In genomic region chr2:135475128-135475527, GRCh38 we compare ENCODE assay signal across 17 cellular contexts. TPM values are rescaled to one million over a fixed set of nuclear protein-coding genes. Genes with fewer than 3 reads are reported as not detected.
DNase-seq lines count a peak whose midpoint lies in the region; ATAC-seq, FAIRE-seq and TF ChIP-seq lines count a peak whose summit lies in the region.
"Had no signal": no experiment of that assay in that cellular context is flagged by ENCODE, and none has a peak within 500 bp of the region (broad histone marks: within the 10 kb centered on the region; RNA-seq: fewer than 3 reads in every experiment).

No MANE protein-coding gene starts in this region.

- H3K27ac ChIP-seq in GM12878 (ENCODE audit: control insufficient read depth, insufficient read depth), result no peak overlapping the region

- SMC1A ChIA-PET in GM12878 (lab: Charles Lee; ENCODE audit: uncharacterized antibody, unreplicated experiment), result interaction anchor here (1.2 to 5.6 kb wide), 3 partner anchors 9 to 471 kb away, joined by 5 to 66 read pairs (median 12); no protein-coding TSS in a partner anchor

- no TSS peak for BruUV-seq in GM12878 (replicated peaks; lab: Mats Ljungman, UMichigan)

- no peak overlapping the region for H3K4me3 ChIP-seq in GM12878
- H3K4me3 ChIP-seq: HAP-1 had no signal

- intact Hi-C loops in GM12878 (cut with micrococcal nuclease; ENCODE audit: unreplicated experiment), result loop anchor here (10.0 kb wide), 1 partner anchor 110 kb away; no protein-coding TSS in a partner anchor

- no peak for TF ChIP-seq EP300 in GM12878 (IDR thresholded peaks at IDR 0.05; ENCODE audit: borderline replicate concordance in 1 of 2, control insufficient read depth in 1 of 2, low read depth in 2 of 2, low read length in 2 of 2)

- H3K9ac ChIP-seq in GM12878 (ENCODE audit: control insufficient read depth, insufficient read depth, low read length), result no peak overlapping the region

- H3K4me2 ChIP-seq in GM12878 (ENCODE audit: control insufficient read depth, insufficient read depth), result no peak overlapping the region

- no peak for TF ChIP-seq POLR2A in GM12878 (IDR thresholded peaks at IDR 0.05; ENCODE audit: low read depth, low read length)

- ATAC-seq in GM18520 (IDR thresholded peaks at IDR 0.05; ENCODE audit: unreplicated experiment) (peak; percentile 36), HG02610 (IDR thresholded peaks at IDR 0.05; ENCODE audit: unreplicated experiment) (peak; percentile 70), GM12878 (peak; percentile 58), HG02588 (IDR thresholded peaks at IDR 0.05; ENCODE audit: unreplicated experiment) (no peak)

- H3K4me1 ChIP-seq in GM12878 (ENCODE audit: control insufficient read depth, insufficient read depth, low read length), result no peaks in the 10 kb centered on the region
- H3K4me1 ChIP-seq: HAP-1 had no signal

- TF ChIP-seq CTCF in GM12878 (IDR thresholded peaks at IDR 0.05 in 2 of 3, conservative IDR thresholded peaks at IDR 0.05 in 1 of 3; ENCODE audit: control insufficient read depth in 2 of 3, extremely low read depth in 1 of 3, insufficient read depth in 1 of 3, low read depth in 3 of 3, low read length in 3 of 3), result no peak

- H2AFZ ChIP-seq in GM12878 (ENCODE audit: control insufficient read depth, low read depth, low read length), result no peak overlapping the region

- H4K20me1 ChIP-seq in GM12878 (ENCODE audit: control insufficient read depth, insufficient read depth), result no peaks in the 10 kb centered on the region

- RAD21 ChIA-PET in GM12878 (lab: Charles Lee; ENCODE audit: unreplicated experiment), result interaction anchor here (0.5 to 4.8 kb wide), 2 partner anchors 234 to 416 kb away, joined by 3 to 64 read pairs; no protein-coding TSS in a partner anchor

- no peaks in the 10 kb centered on the region for H3K36me3 ChIP-seq in GM12878 (ENCODE audit: control insufficient read depth in 2 of 2, insufficient read depth in 2 of 2, low read length in 1 of 2)
- H3K36me3 ChIP-seq: HAP-1 had no signal

- H3K79me2 ChIP-seq in GM12878 (ENCODE audit: control insufficient read depth, insufficient read depth, low read length), result no peaks in the 10 kb centered on the region

- CTCF ChIA-PET in GM12878 (lab: Yijun Ruan, JAX), result interaction anchor here (0.6 to 6.8 kb wide), 4 partner anchors 56 to 470 kb away, joined by 3 to 102 read pairs (median 12); partner anchors contain the start of gene ZRANB3

- in situ Hi-C loops in GM12878 (cut with MboI), result no loop called here

- H3K27me3 ChIP-seq in GM12878 (replicated peaks in 1 of 2; ENCODE audit: control insufficient read depth in 2 of 2, insufficient read depth in 2 of 2, low read length in 1 of 2), result no peaks in the 10 kb centered on the region

- DNase-seq in GM12878 (ENCODE audit: low read depth, low spot score), result no peak
- DNase-seq in activated CD4-positive, alpha-beta T cell treated with anti-CD3 and anti-CD28 coated beads, Interleukin-2, amount 50 U/mL, for 4 hours, result no peak
- no peak for DNase-seq in dedifferentiated amniotic fluid mesenchymal stem cell (ENCODE audit: extremely low spot score)
- DNase-seq: C1 segment of cervical spinal cord; Calu3; CD4-positive, alpha-beta memory T cell; COR-L47; DMS53; DMS79 treated with DMSO at 0.1 percent for 48 hours; GF-D8; GOT3; HFFc6 had no signal

- no peak for TF ChIP-seq RAD21 in GM12878 (IDR thresholded peaks at IDR 0.05; ENCODE audit: insufficient read depth, low read depth, low read length)

- no peak for FAIRE-seq in GM12878 (lab: Jason Lieb, UNC)
- FAIRE-seq: H54 had no signal

- POLR2A ChIA-PET in GM12878 (lab: Charles Lee), result no interaction called here

- H3K9me3 ChIP-seq in GM12878 (replicated peaks; ENCODE audit: control insufficient read depth, insufficient read depth, low read length), result no peaks in the 10 kb centered on the region
- H3K9me3 ChIP-seq: HAP-1 had no signal

TF ChIP-seq in GM12878, 131 proteins besides CTCF, POLR2A, EP300 and RAD21:
- TF ChIP-seq JUNB (IDR thresholded peaks at IDR 0.05) (peak; percentile 44; the same call in 1 of the 2 replicates), POLR2AphosphoS5 (IDR thresholded peaks at IDR 0.05; ENCODE audit: low read length) (no peak)
TF ChIP-seq in GM12878: peak in this region for 1.

RNA-seq across cellular contexts. Expression of gene ZRANB3, which starts 55.9 kb away (rescaled TPM):
- 47.5 and 50.1 TPM in 2 replicates for total RNA-seq in GM12878 (2013; cell fraction: nucleolus; rRNA removed)
- total RNA-seq in GM12878 (2014; rRNA removed), result 8.1 and 10.2 TPM in 2 replicates
- total RNA-seq in GM12878 (2014; rRNA removed; fragmentation: Illumina TruSeq; extraction: Trizol), result 11.4 and 11.8 TPM in 2 replicates
- total RNA-seq in GM12878 (2021), result 10.5 and 11.0 TPM in 2 replicates
- polyA plus RNA-seq in GM12878 (2011; ENCODE audit: low read depth), result 4.2 TPM
- 9.6 and 15.0 TPM in 2 replicates for polyA plus RNA-seq in GM12878 (2011; rRNA removed)
- polyA plus RNA-seq in GM12878 (2011; cell fraction: cytosol; rRNA removed), result 4.8 and 5.6 TPM in 2 replicates
- 4.1 and 5.1 TPM in 2 replicates for polyA plus RNA-seq in GM12878 (2011; cell fraction: nucleus; rRNA removed)
- 3.1 and 4.1 TPM in 2 replicates for polyA plus RNA-seq in GM12878 (2012)
- polyA plus RNA-seq in GM12878 (2014; fragmentation: Illumina TruSeq; extraction: Trizol), result 8.2 and 9.7 TPM in 2 replicates
- 1 to 10 TPM; 5.6 to 5.8 TPM for polyA plus RNA-seq in GM12878 (2014; fragmentation: Nextera tagmentation; extraction: Ambion mirVana)
- 4.8 and 6.6 TPM in 2 replicates for polyA plus RNA-seq in GM12878 (2014; rRNA removed)
- 10 to 100 TPM; 10.3 to 11.0 TPM for polyA plus RNA-seq in GM12878 (2016; fragmentation: Nextera tagmentation; extraction: Ambion mirVana)
- 16.1 and 18.8 TPM in 2 replicates for polyA minus RNA-seq in GM12878 (2011; rRNA and poly(A)+ RNA removed)
- 4.0 and 5.2 TPM in 2 replicates for polyA minus RNA-seq in GM12878 (2011; cell fraction: cytosol; rRNA and poly(A)+ RNA removed)
- 8.1 and 10.9 TPM in 2 replicates for polyA minus RNA-seq in GM12878 (2011; cell fraction: nucleus; rRNA and poly(A)+ RNA removed)

RNA-seq across cellular contexts. Expression of gene R3HDM1, which starts 56.2 kb away (rescaled TPM):
- total RNA-seq in GM12878 (2013; cell fraction: nucleolus; rRNA removed), result 121 and 130 TPM in 2 replicates
- 17.8 and 20.9 TPM in 2 replicates for total RNA-seq in GM12878 (2014; rRNA removed)
- total RNA-seq in GM12878 (2014; rRNA removed; fragmentation: Illumina TruSeq; extraction: Trizol), result 32.3 and 33.5 TPM in 2 replicates
- 55.2 and 55.5 TPM in 2 replicates for total RNA-seq in GM12878 (2021)
- 26.7 TPM for polyA plus RNA-seq in GM12878 (2011; ENCODE audit: low read depth)
- polyA plus RNA-seq in GM12878 (2011; rRNA removed), result 46.3 and 77.4 TPM in 2 replicates
- polyA plus RNA-seq in GM12878 (2011; cell fraction: cytosol; rRNA removed), result 71.4 and 79.2 TPM in 2 replicates
- 39.0 and 43.8 TPM in 2 replicates for polyA plus RNA-seq in GM12878 (2011; cell fraction: nucleus; rRNA removed)
- 31.1 and 33.8 TPM in 2 replicates for polyA plus RNA-seq in GM12878 (2012)
- 89.6 and 94.9 TPM in 2 replicates for polyA plus RNA-seq in GM12878 (2014; fragmentation: Illumina TruSeq; extraction: Trizol)
- 10 to 100 TPM; 16.8 to 16.9 TPM for polyA plus RNA-seq in GM12878 (2014; fragmentation: Nextera tagmentation; extraction: Ambion mirVana)
- polyA plus RNA-seq in GM12878 (2014; rRNA removed), result 44.7 and 45.9 TPM in 2 replicates
- polyA plus RNA-seq in GM12878 (2016; fragmentation: Nextera tagmentation; extraction: Ambion mirVana), result 10 to 100 TPM; 50.6 to 52.5 TPM
- polyA minus RNA-seq in GM12878 (2011; rRNA and poly(A)+ RNA removed), result 58.2 and 65.4 TPM in 2 replicates
- 21.9 and 24.7 TPM in 2 replicates for polyA minus RNA-seq in GM12878 (2011; cell fraction: cytosol; rRNA and poly(A)+ RNA removed)
- 34.8 and 90.6 TPM in 2 replicates for polyA minus RNA-seq in GM12878 (2011; cell fraction: nucleus; rRNA and poly(A)+ RNA removed)
